17 cellular contexts compared by ENCODE assay signal in genomic region chr1:66532214-66532613, GRCh38. TPM values are rescaled to one million over a fixed set of nuclear protein-coding genes. Genes with fewer than 3 reads are reported as not detected.
DNase-seq lines count a peak whose midpoint lies in the region; ATAC-seq and TF ChIP-seq lines count a peak whose summit lies in the region.
"Had no signal": no experiment of that assay in that cellular context is flagged by ENCODE, and none has a peak within 500 bp of the region (broad histone marks: within the 10 kb centered on the region; RNA-seq: fewer than 3 reads in every experiment).

No MANE protein-coding gene starts in this region.

- H3K36me3 Mint-ChIP-seq in GM23338 (ENCODE audit: low read depth), result no peaks in the 10 kb centered on the region
- H3K36me3 Mint-ChIP-seq in activated naive CD8-positive, alpha-beta T cell treated with anti-CD3 and anti-CD28 coated beads, Interleukin-2, amount 50 U/mL, for 24 hours (ENCODE audit: low read depth), result no peaks in the 10 kb centered on the region
- H3K36me3 Mint-ChIP-seq: CD4-positive, alpha-beta memory T cell had no signal

- H3K4me1 ChIP-seq in GM23338 (ENCODE audit: insufficient read depth) (peaks cover 28% of the 10 kb centered on the region), iPS-15b (ENCODE audit: control insufficient read depth, insufficient read depth, low read length) (no peaks in the 10 kb centered on the region), smooth muscle cell (ENCODE audit: low read depth) (peaks cover 8% of the 10 kb centered on the region)

- peak overlapping the region; percentile 98 for H2AFZ ChIP-seq in GM23338
- H2AFZ ChIP-seq in smooth muscle cell (ENCODE audit: low read depth), result peak overlapping the region; percentile 95

- peak overlapping the region; percentile 89 for H3K4me3 Mint-ChIP-seq in GM23338
- H3K4me3 Mint-ChIP-seq in activated naive CD8-positive, alpha-beta T cell treated with anti-CD3 and anti-CD28 coated beads, Interleukin-2, amount 50 U/mL, for 24 hours, result peak overlapping the region; percentile 80

- WGBS in smooth muscle cell (ENCODE audit: low lambda C conversion rate), result 91% methylated on average over 1 of the region's 1 CpG

- no peak overlapping the region for H3K27ac Mint-ChIP-seq in GM23338
- H3K27ac Mint-ChIP-seq in activated naive CD8-positive, alpha-beta T cell treated with anti-CD3 and anti-CD28 coated beads, Interleukin-2, amount 50 U/mL, for 24 hours, result no peak overlapping the region
- H3K27ac Mint-ChIP-seq: CD4-positive, alpha-beta memory T cell had no signal

- no peak overlapping the region for H3K27ac ChIP-seq in GM23338 (ENCODE audit: low read depth)
- H3K27ac ChIP-seq in smooth muscle cell (ENCODE audit: low read depth), result no peak overlapping the region
- H3K27ac ChIP-seq: foreskin keratinocyte had no signal

- peaks cover 11% of the 10 kb centered on the region for H3K27me3 Mint-ChIP-seq in GM23338 (ENCODE audit: insufficient read depth, low read depth, poor library complexity)
- H3K27me3 Mint-ChIP-seq in activated naive CD8-positive, alpha-beta T cell treated with anti-CD3 and anti-CD28 coated beads, Interleukin-2, amount 50 U/mL, for 24 hours, result peaks cover 40% of the 10 kb centered on the region

- H3K9me3 Mint-ChIP-seq in GM23338, result 0 out of 3 replicates have a peak, but pooled peaks cover 3% of the 10 kb centered on the region
- H3K9me3 Mint-ChIP-seq in activated naive CD8-positive, alpha-beta T cell treated with anti-CD3 and anti-CD28 coated beads, Interleukin-2, amount 50 U/mL, for 24 hours, result no peaks in the 10 kb centered on the region

- H3K4me1 Mint-ChIP-seq in GM23338, result peaks cover 35% of the 10 kb centered on the region
- peaks cover 11% of the 10 kb centered on the region for H3K4me1 Mint-ChIP-seq in activated naive CD8-positive, alpha-beta T cell treated with anti-CD3 and anti-CD28 coated beads, Interleukin-2, amount 50 U/mL, for 24 hours

- no peak overlapping the region for H3K9ac ChIP-seq in iPS-15b (ENCODE audit: low read depth, low read length)
- H3K9ac ChIP-seq in smooth muscle cell (ENCODE audit: low read depth), result no peak overlapping the region

- peak overlapping the region; percentile 83 for H3K4me3 ChIP-seq in GM23338
- peak overlapping the region; percentile 71 for H3K4me3 ChIP-seq in iPS-15b (ENCODE audit: low read depth, low read length)
- no peak overlapping the region for H3K4me3 ChIP-seq in smooth muscle cell

- H3K36me3 ChIP-seq in GM23338 (ENCODE audit: insufficient read depth) (no peaks in the 10 kb centered on the region), iPS-15b (ENCODE audit: control insufficient read depth, insufficient read depth, low read length) (no peaks in the 10 kb centered on the region), smooth muscle cell (ENCODE audit: low read depth) (no peaks in the 10 kb centered on the region)

- no peaks in the 10 kb centered on the region for H3K9me3 ChIP-seq in iPS-15b (ENCODE audit: control insufficient read depth, insufficient read depth, low read length)
- H3K9me3 ChIP-seq in smooth muscle cell (replicated peaks; ENCODE audit: low read depth), result no peaks in the 10 kb centered on the region

- TF ChIP-seq CTCF in GM23338 (conservative IDR thresholded peaks at IDR 0.05; ENCODE audit: low read depth in 2 of 2), result no peak
- no peak for TF ChIP-seq CTCF in smooth muscle cell (IDR thresholded peaks at IDR 0.05; ENCODE audit: borderline replicate concordance, insufficient read depth, poor library complexity, severe bottlenecking)

- H3K4me2 ChIP-seq in GM23338 (peak overlapping the region; percentile 98), smooth muscle cell (no peak overlapping the region)

- H3K27me3 ChIP-seq in GM23338 (ENCODE audit: insufficient read depth), result peaks cover 21% of the 10 kb centered on the region
- peaks cover 25% of the 10 kb centered on the region for H3K27me3 ChIP-seq in iPS-15b (ENCODE audit: control insufficient read depth, insufficient read depth, low read length)
- peaks cover 11% of the 10 kb centered on the region for H3K27me3 ChIP-seq in smooth muscle cell (ENCODE audit: low read depth)
- H3K27me3 ChIP-seq: foreskin keratinocyte had no signal

- H4K20me1 ChIP-seq in GM23338 (replicated peaks; ENCODE audit: insufficient read depth) (no peaks in the 10 kb centered on the region), smooth muscle cell (ENCODE audit: low read depth) (no peaks in the 10 kb centered on the region)

- H3K79me2 ChIP-seq in GM23338 (replicated peaks; ENCODE audit: insufficient read depth) (no peaks in the 10 kb centered on the region), smooth muscle cell (ENCODE audit: low read depth) (no peaks in the 10 kb centered on the region)

- H3K9me2 ChIP-seq in GM23338 (ENCODE audit: insufficient read depth), result no peaks in the 10 kb centered on the region; the same call in none of the 2 replicates

- H3F3A ChIP-seq in GM23338 (replicated peaks; ENCODE audit: low read depth) (no peaks in the 10 kb centered on the region), smooth muscle cell (ENCODE audit: low read depth) (peaks cover 3% of the 10 kb centered on the region)

- no peak for ATAC-seq in GM23338
- no peak for ATAC-seq in activated naive CD8-positive, alpha-beta T cell treated with anti-CD3 and anti-CD28 coated beads, Interleukin-2, amount 50 U/mL, for 24 hours
- ATAC-seq: PC-3 had no signal

- DNase-seq in GM23338 (ENCODE audit: low spot score) (no peak), smooth muscle cell (lab: John Stamatoyannopoulos, UW; ENCODE audit: unreplicated experiment) (no peak), DMS 273 (lab: John Stamatoyannopoulos, UW; ENCODE audit: unreplicated experiment) (no peak), DMS 273 treated with DMSO at 0.1 percent for 48 hours (lab: John Stamatoyannopoulos, UW) (no peak), activated T-cell treated with anti-CD3 and anti-CD28 coated beads for 4 hours (no peak)
- DNase-seq in activated naive CD8-positive, alpha-beta T cell treated with anti-CD3 and anti-CD28 coated beads, Interleukin-2, amount 50 U/mL, for 24 hours, result no peak
- DNase-seq: activated CD4-positive, CD25-positive, alpha-beta regulatory T cell treated with anti-CD3 and anti-CD28 coated beads, Interleukin-2, amount 50 U/mL, for 72 hours; activated effector memory CD4-positive, alpha-beta T cell treated with anti-CD3 and anti-CD28 coated beads, Interleukin-2, amount 50 U/mL, for 16 hours; CD4-positive, alpha-beta memory T cell; foreskin keratinocyte; kidney glomerular epithelial cell; NCI-H1048; NCI-H345; PC-3; stimulated activated CD4-positive, alpha-beta T cell treated with anti-CD3 and anti-CD28 coated beads, Interleukin-15, amount 100 ng/mL, for 24 hours; SW 1271 had no signal

TF ChIP-seq in GM23338, 12 proteins besides CTCF, POLR2A, EP300 and RAD21 (continues in another document):
- TF ChIP-seq ZNF114 (CRISPR knock-in tag; IDR thresholded peaks at IDR 0.05) (no peak), ZNF331 (CRISPR knock-in tag; IDR thresholded peaks at IDR 0.05; ENCODE audit: low read depth) (no peak), CREB1 (CRISPR knock-in tag; IDR thresholded peaks at IDR 0.05; ENCODE audit: low read depth) (no peak), REST (IDR thresholded peaks at IDR 0.05; ENCODE audit: unreplicated experiment) (no peak), STAT1 (IDR thresholded peaks at IDR 0.05; ENCODE audit: unreplicated experiment) (no peak), EZH2phosphoT487 (IDR thresholded peaks at IDR 0.05; ENCODE audit: unreplicated experiment) (no peak), POLR2AphosphoS5 (IDR thresholded peaks at IDR 0.05; ENCODE audit: low read depth) (no peak), JUNB (IDR thresholded peaks at IDR 0.05; ENCODE audit: unreplicated experiment) (no peak), NANOG (IDR thresholded peaks at IDR 0.05; ENCODE audit: borderline replicate concordance) (no peak)

RNA-seq across cellular contexts. Expression of gene SGIP1, which starts 1.7 kb away (rescaled TPM):
- total RNA-seq in GM23338 (2014; rRNA removed; shearing (Covaris generic)), result 2.4 and 4.1 TPM in 2 replicates
- 4.5 and 6.1 TPM in 2 replicates for polyA plus RNA-seq in GM23338 (2016; fragmentation: Nextera tagmentation; extraction: Ambion mirVana)
- 3.5 and 6.1 TPM in 2 replicates for total RNA-seq in smooth muscle cell
- polyA plus RNA-seq in smooth muscle cell, result 0.89 and 2.2 TPM in 2 replicates
- total RNA-seq: CD4-positive, alpha-beta memory T cell; PC-3 had no signal
- polyA plus RNA-seq: CD4-positive, alpha-beta memory T cell; foreskin keratinocyte had no signal
